Comparison of ENCODE assay signal across 27 cellular contexts in genomic region chr22:19045094-19045493, GRCh38.
"Had no signal": no experiment of that assay in that cellular context is flagged by ENCODE, and none has a peak within 500 bp of the region (broad histone marks: within the 10 kb centered on the region; RNA-seq: fewer than 3 reads in every experiment).

No MANE protein-coding gene starts in this region.

- H3K9me3 Mint-ChIP-seq: immature natural killer cell; memory B cell; mesothelial cell of epicardium; natural killer cell treated with Interleukin-12 subunit alpha and Interleukin-12 subunit beta and Interleukin-15 and Interleukin-18, amount 100 ng/mL, for 72 hours; neural progenitor cell had no signal

- H3K27ac ChIP-seq: coronary artery, gastrocnemius medialis, heart right ventricle, left ventricle myocardium inferior, lower lobe of right lung, neural progenitor cell, pancreas, spleen, stomach, thoracic aorta, transverse colon had no signal

- H3K36me3 ChIP-seq: neural progenitor cell had no signal

- H3K9me3 ChIP-seq: gastrocnemius medialis, heart right ventricle, left ventricle myocardium inferior, lower lobe of right lung, pancreas, spleen, stomach, thoracic aorta, transverse colon had no signal

- FAIRE-seq: kidney, pancreas had no signal

- H3K4me3 ChIP-seq: coronary artery, dorsolateral prefrontal cortex, gastrocnemius medialis, heart right ventricle, left ventricle myocardium inferior, lower lobe of right lung, neural progenitor cell, pancreas, spleen, stomach, thoracic aorta, transverse colon had no signal

- H3K27me3 ChIP-seq: dorsolateral prefrontal cortex, gastrocnemius medialis, heart right ventricle, neural progenitor cell, pancreas, spleen, stomach, transverse colon had no signal

- H3K4me2 ChIP-seq: neural progenitor cell had no signal

- H3K4me3 Mint-ChIP-seq: immature natural killer cell; memory B cell; mesothelial cell of epicardium; natural killer cell treated with Interleukin-12 subunit alpha and Interleukin-12 subunit beta and Interleukin-15 and Interleukin-18, amount 100 ng/mL, for 72 hours; neural progenitor cell had no signal

- H2AFZ ChIP-seq: neural progenitor cell had no signal

- H3K4me1 Mint-ChIP-seq: immature natural killer cell, memory B cell, mesothelial cell of epicardium, neural progenitor cell had no signal

- H3K9ac ChIP-seq: neural progenitor cell had no signal

- H3K27ac Mint-ChIP-seq: memory B cell; mesothelial cell of epicardium; natural killer cell treated with Interleukin-12 subunit alpha and Interleukin-12 subunit beta and Interleukin-15 and Interleukin-18, amount 100 ng/mL, for 72 hours; neural progenitor cell; progenitor cell of endocrine pancreas had no signal

- H3K4me1 ChIP-seq: heart right ventricle, lower lobe of right lung, neural progenitor cell, pancreas, spleen, stomach, transverse colon had no signal

- DNase-seq: dorsolateral prefrontal cortex; effector CD8-positive, alpha-beta T cell; heart right ventricle; immature natural killer cell; left cardiac atrium; left ventricle myocardium inferior; nucleus accumbens; pancreas; right cardiac atrium; stimulated activated CD4-positive, alpha-beta T cell treated with anti-CD3 and anti-CD28 coated beads, Interleukin-2, amount 100 ng/mL, for 24 hours; stimulated activated CD4-positive, alpha-beta T cell treated with anti-CD3 and anti-CD28 coated beads, Interleukin-4, amount 100 ng/mL, for 4 hours; stimulated activated naive CD4-positive, alpha-beta T cell; stomach; substantia nigra; transverse colon had no signal

- ATAC-seq: esophagus mucosa; gastrocnemius medialis; heart right ventricle; left cardiac atrium; lower lobe of right lung; natural killer cell treated with Interleukin-12 subunit alpha and Interleukin-12 subunit beta and Interleukin-15 and Interleukin-18, amount 100 ng/mL, for 72 hours; pancreas; right cardiac atrium had no signal
